31 cellular contexts compared by ENCODE assay signal in genomic region chr16:24442631-24443030, GRCh38.
A peak's percentile ranks its signal among the peaks of the same experiment; 100 is the strongest.
DNase-seq lines count a peak whose midpoint lies in the region; ATAC-seq and TF ChIP-seq lines count a peak whose summit lies in the region.
"Had no signal": no experiment of that assay in that cellular context is flagged by ENCODE, and none has a peak within 500 bp of the region (broad histone marks: within the 10 kb centered on the region; RNA-seq: fewer than 3 reads in every experiment).

No MANE protein-coding gene starts in this region.

- DNase-seq in WTC11 (ENCODE audit: low spot score) (no peak), endodermal cell (peak; percentile 21), left cardiac atrium (no peak)
- DNase-seq: 8988T; ACHN; AML-193; BE2C; C1 segment of cervical spinal cord; Caco-2; Calu3; CD4-positive, alpha-beta memory T cell; CD4-positive, alpha-beta T cell; CD4-positive, CD25-positive, alpha-beta regulatory T cell; CD8-positive, alpha-beta memory T cell; CD8-positive, alpha-beta T cell; COR-L47; DMS 273 treated with DMSO at 0.1 percent for 48 hours; DMS153; DMS53; DMS79; DMS79 treated with DMSO at 0.1 percent for 48 hours; DND-41; EL had no signal

- H3K36me3 ChIP-seq in endodermal cell (ENCODE audit: control insufficient read depth, insufficient read depth, low read length), result no peaks in the 10 kb centered on the region
- H3K36me3 ChIP-seq: BE2C; BLaER1; BLaER1 treated with 17β-estradiol and CSF1 and Interleukin-3, amounts not matched to agents 10 nM and 100 nM had no signal

- ATAC-seq in WTC11 (no peak; the same call in 1 of the 2 replicates), GM18858 (IDR thresholded peaks at IDR 0.05; ENCODE audit: unreplicated experiment) (no peak), left cardiac atrium (no peak)
- ATAC-seq: A549; CD8-positive, alpha-beta T cell had no signal

- POLR2A ChIA-PET in WTC11 (lab: Charles Lee), result no interaction called here

- no peak overlapping the region for H3K9ac ChIP-seq in endodermal cell (ENCODE audit: extremely low read depth, low read length, poor library complexity, severe bottlenecking)
- H3K9ac ChIP-seq: BLaER1; BLaER1 treated with 17β-estradiol and CSF1 and Interleukin-3, amounts not matched to agents 10 nM and 100 nM had no signal

- CTCF ChIA-PET in WTC11 (lab: Charles Lee), result interaction anchor here (1.0 to 1.1 kb wide), 5 partner anchors 62 to 715 kb away, joined by 3 to 7 read pairs (median 4); no protein-coding TSS in a partner anchor

- intact Hi-C loops in left cardiac atrium (cut with DNase I), result no loop called here

- H3K27me3 ChIP-seq in endodermal cell (ENCODE audit: control insufficient read depth, insufficient read depth, low read length, poor library complexity, severe bottlenecking), result no peaks in the 10 kb centered on the region
- H3K27me3 ChIP-seq: BLaER1; BLaER1 treated with 17β-estradiol and CSF1 and Interleukin-3, amounts not matched to agents 10 nM and 100 nM had no signal

- H3K9me3 Mint-ChIP-seq in WTC11 (peaks cover 25% of the 10 kb centered on the region), endodermal cell (peaks cover 15% of the 10 kb centered on the region)
- H3K9me3 Mint-ChIP-seq: CD4-positive, alpha-beta memory T cell; CD4-positive, alpha-beta T cell; CD8-positive, alpha-beta T cell had no signal

- no peaks in the 10 kb centered on the region for H3K9me3 ChIP-seq in endodermal cell (ENCODE audit: control insufficient read depth, low read length)
- H3K9me3 ChIP-seq: A549, BE2C, BLaER1, Caco-2 had no signal

- TF ChIP-seq CTCF in WTC11 (IDR thresholded peaks at IDR 0.05), result no peak
- TF ChIP-seq CTCF in endodermal cell (conservative IDR thresholded peaks at IDR 0.05), result no peak

- H3K27ac ChIP-seq in endodermal cell (ENCODE audit: low read depth, low read length), result no peak overlapping the region
- H3K27ac ChIP-seq: 22Rv1; A549; BLaER1; BLaER1 treated with 17β-estradiol and CSF1 and Interleukin-3, amounts not matched to agents 10 nM and 100 nM; C4-2B had no signal

- WGBS in endodermal cell (ENCODE audit: insufficient coverage in 1 of 2, insufficient read length in 1 of 2), 2 experiments, result 84 to 100% methylated on average over 1 to 5 of the region's 5 CpGs

- H3K4me1 ChIP-seq in endodermal cell (ENCODE audit: control insufficient read depth, insufficient read depth, low read length), result no peaks in the 10 kb centered on the region
- H3K4me1 ChIP-seq: A549, BE2C, Caco-2 had no signal

- H3K4me3 Mint-ChIP-seq in WTC11 (no peak overlapping the region), endodermal cell (no peak overlapping the region)
- H3K4me3 Mint-ChIP-seq: B cell; CD14-positive monocyte; CD4-positive, alpha-beta memory T cell; CD4-positive, alpha-beta T cell; CD4-positive, CD25-positive, alpha-beta regulatory T cell; CD8-positive, alpha-beta memory T cell; CD8-positive, alpha-beta T cell had no signal

- H3K4me3 ChIP-seq in endodermal cell (ENCODE audit: low read length), result no peak overlapping the region
- H3K4me3 ChIP-seq: A549; BLaER1; BLaER1 treated with 17β-estradiol and CSF1 and Interleukin-3, amounts not matched to agents 10 nM and 100 nM had no signal

- H3K27me3 Mint-ChIP-seq in WTC11 (ENCODE audit: low read depth) (peaks cover 9% of the 10 kb centered on the region), endodermal cell (ENCODE audit: insufficient read depth) (peaks cover 3% of the 10 kb centered on the region)

- H3K27ac Mint-ChIP-seq in WTC11 (no peak overlapping the region), endodermal cell (no peak overlapping the region)
- H3K27ac Mint-ChIP-seq: B cell; CD4-positive, alpha-beta memory T cell; CD4-positive, alpha-beta T cell; CD4-positive, CD25-positive, alpha-beta regulatory T cell; CD8-positive, alpha-beta T cell had no signal

- peaks cover 21% of the 10 kb centered on the region for H3K36me3 Mint-ChIP-seq in WTC11
- H3K36me3 Mint-ChIP-seq in endodermal cell (ENCODE audit: low read depth), result no peaks in the 10 kb centered on the region
- H3K36me3 Mint-ChIP-seq: CD14-positive monocyte; CD4-positive, alpha-beta memory T cell; CD4-positive, CD25-positive, alpha-beta regulatory T cell; CD8-positive, alpha-beta memory T cell; CD8-positive, alpha-beta T cell had no signal

- H3K4me1 Mint-ChIP-seq in WTC11 (0 out of 2 replicates have a peak, but pooled peaks cover 6% of the 10 kb centered on the region), endodermal cell (no peaks in the 10 kb centered on the region)
- H3K4me1 Mint-ChIP-seq: B cell; CD4-positive, alpha-beta memory T cell; CD4-positive, CD25-positive, alpha-beta regulatory T cell; CD8-positive, alpha-beta memory T cell had no signal

TF ChIP-seq in WTC11, 78 proteins besides CTCF, POLR2A, EP300 and RAD21:
- TF ChIP-seq ZNF121 (CRISPR knock-in tag; IDR thresholded peaks at IDR 0.05), result peak; percentile 96
- TF ChIP-seq TP53 (CRISPR knock-in tag; IDR thresholded peaks at IDR 0.05), result no peak
- TF ChIP-seq ZNF423 (CRISPR knock-in tag; IDR thresholded peaks at IDR 0.05), result no peak
